In genomic region chr10:49539320-49539885, GRCh38 we compare ENCODE assay signal across 1 cellular context.
TF ChIP-seq lines count a peak whose summit lies in the region.

No MANE protein-coding gene starts in this region.

TF ChIP-seq in GM12878, 131 proteins besides CTCF, POLR2A, EP300 and RAD21 (continued from another document and continues in another):
- TF ChIP-seq, protein P1, sequence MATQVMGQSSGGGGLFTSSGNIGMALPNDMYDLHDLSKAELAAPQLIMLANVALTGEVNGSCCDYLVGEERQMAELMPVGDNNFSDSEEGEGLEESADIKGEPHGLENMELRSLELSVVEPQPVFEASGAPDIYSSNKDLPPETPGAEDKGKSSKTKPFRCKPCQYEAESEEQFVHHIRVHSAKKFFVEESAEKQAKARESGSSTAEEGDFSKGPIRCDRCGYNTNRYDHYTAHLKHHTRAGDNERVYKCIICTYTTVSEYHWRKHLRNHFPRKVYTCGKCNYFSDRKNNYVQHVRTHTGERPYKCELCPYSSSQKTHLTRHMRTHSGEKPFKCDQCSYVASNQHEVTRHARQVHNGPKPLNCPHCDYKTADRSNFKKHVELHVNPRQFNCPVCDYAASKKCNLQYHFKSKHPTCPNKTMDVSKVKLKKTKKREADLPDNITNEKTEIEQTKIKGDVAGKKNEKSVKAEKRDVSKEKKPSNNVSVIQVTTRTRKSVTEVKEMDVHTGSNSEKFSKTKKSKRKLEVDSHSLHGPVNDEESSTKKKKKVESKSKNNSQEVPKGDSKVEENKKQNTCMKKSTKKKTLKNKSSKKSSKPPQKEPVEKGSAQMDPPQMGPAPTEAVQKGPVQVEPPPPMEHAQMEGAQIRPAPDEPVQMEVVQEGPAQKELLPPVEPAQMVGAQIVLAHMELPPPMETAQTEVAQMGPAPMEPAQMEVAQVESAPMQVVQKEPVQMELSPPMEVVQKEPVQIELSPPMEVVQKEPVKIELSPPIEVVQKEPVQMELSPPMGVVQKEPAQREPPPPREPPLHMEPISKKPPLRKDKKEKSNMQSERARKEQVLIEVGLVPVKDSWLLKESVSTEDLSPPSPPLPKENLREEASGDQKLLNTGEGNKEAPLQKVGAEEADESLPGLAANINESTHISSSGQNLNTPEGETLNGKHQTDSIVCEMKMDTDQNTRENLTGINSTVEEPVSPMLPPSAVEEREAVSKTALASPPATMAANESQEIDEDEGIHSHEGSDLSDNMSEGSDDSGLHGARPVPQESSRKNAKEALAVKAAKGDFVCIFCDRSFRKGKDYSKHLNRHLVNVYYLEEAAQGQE (IDR thresholded peaks at IDR 0.05; ENCODE audit: low read depth, low read length) = no peak
- TF ChIP-seq CHD1 (IDR thresholded peaks at IDR 0.05; ENCODE audit: low read depth, low read length) = no peak
- TF ChIP-seq NFIC (IDR thresholded peaks at IDR 0.05; ENCODE audit: low read depth, low read length) = no peak
- TF ChIP-seq, protein P2, sequence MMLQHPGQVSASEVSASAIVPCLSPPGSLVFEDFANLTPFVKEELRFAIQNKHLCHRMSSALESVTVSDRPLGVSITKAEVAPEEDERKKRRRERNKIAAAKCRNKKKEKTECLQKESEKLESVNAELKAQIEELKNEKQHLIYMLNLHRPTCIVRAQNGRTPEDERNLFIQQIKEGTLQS (IDR thresholded peaks at IDR 0.05; ENCODE audit: borderline replicate concordance, extremely low read depth, low read depth, low read length) = no peak
- no peak for TF ChIP-seq KLF5 (IDR thresholded peaks at IDR 0.05; ENCODE audit: partially characterized antibody)
- TF ChIP-seq, protein P3, sequence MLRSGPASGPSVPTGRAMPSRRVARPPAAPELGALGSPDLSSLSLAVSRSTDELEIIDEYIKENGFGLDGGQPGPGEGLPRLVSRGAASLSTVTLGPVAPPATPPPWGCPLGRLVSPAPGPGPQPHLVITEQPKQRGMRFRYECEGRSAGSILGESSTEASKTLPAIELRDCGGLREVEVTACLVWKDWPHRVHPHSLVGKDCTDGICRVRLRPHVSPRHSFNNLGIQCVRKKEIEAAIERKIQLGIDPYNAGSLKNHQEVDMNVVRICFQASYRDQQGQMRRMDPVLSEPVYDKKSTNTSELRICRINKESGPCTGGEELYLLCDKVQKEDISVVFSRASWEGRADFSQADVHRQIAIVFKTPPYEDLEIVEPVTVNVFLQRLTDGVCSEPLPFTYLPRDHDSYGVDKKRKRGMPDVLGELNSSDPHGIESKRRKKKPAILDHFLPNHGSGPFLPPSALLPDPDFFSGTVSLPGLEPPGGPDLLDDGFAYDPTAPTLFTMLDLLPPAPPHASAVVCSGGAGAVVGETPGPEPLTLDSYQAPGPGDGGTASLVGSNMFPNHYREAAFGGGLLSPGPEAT (IDR thresholded peaks at IDR 0.05; ENCODE audit: low read depth) = no peak; the same call in 1 of the 2 replicates
- TF ChIP-seq FOXK2 (IDR thresholded peaks at IDR 0.05) = peak; percentile 24; the same call in 1 of the 2 replicates
- peak; percentile 33 for TF ChIP-seq RELA (IDR thresholded peaks at IDR 0.05; ENCODE audit: borderline replicate concordance, partially characterized antibody)
- TF ChIP-seq CREB1 (IDR thresholded peaks at IDR 0.05; ENCODE audit: low read depth) = 0 out of 2 replicates have a peak, but pooled peaks have one; percentile 18
- peak; percentile 30; the same call in 1 of the 2 replicates for TF ChIP-seq MTA2 (IDR thresholded peaks at IDR 0.05; ENCODE audit: low read depth)
- 0 out of 2 replicates have a peak, but pooled peaks have one; percentile 27 for TF ChIP-seq TCF12 (IDR thresholded peaks at IDR 0.05; ENCODE audit: low read depth, low read length)
- TF ChIP-seq POLR2AphosphoS5 (IDR thresholded peaks at IDR 0.05; ENCODE audit: low read length) = peak; percentile 10; the same call in 1 of the 2 replicates
- no peak for TF ChIP-seq IKZF1 (conservative IDR thresholded peaks at IDR 0.05)
- no peak for TF ChIP-seq RCOR1 (conservative IDR thresholded peaks at IDR 0.05; ENCODE audit: low read depth, low read length)
- TF ChIP-seq YY1 (IDR thresholded peaks at IDR 0.05; ENCODE audit: low read depth, low read length) = no peak
- no peak for TF ChIP-seq IRF3 (IDR thresholded peaks at IDR 0.05)
- TF ChIP-seq, protein P4, sequence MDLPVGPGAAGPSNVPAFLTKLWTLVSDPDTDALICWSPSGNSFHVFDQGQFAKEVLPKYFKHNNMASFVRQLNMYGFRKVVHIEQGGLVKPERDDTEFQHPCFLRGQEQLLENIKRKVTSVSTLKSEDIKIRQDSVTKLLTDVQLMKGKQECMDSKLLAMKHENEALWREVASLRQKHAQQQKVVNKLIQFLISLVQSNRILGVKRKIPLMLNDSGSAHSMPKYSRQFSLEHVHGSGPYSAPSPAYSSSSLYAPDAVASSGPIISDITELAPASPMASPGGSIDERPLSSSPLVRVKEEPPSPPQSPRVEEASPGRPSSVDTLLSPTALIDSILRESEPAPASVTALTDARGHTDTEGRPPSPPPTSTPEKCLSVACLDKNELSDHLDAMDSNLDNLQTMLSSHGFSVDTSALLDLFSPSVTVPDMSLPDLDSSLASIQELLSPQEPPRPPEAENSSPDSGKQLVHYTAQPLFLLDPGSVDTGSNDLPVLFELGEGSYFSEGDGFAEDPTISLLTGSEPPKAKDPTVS (IDR thresholded peaks at IDR 0.05; ENCODE audit: low read depth, low read length) = no peak
- no peak; a peak in 2 of 4 replicates for TF ChIP-seq IKZF2 (IDR thresholded peaks at IDR 0.05)
- no peak for TF ChIP-seq TARDBP (IDR thresholded peaks at IDR 0.05; ENCODE audit: borderline replicate concordance)
- no peak for TF ChIP-seq CBFB (IDR thresholded peaks at IDR 0.05; ENCODE audit: low read depth)
- TF ChIP-seq, protein P5, sequence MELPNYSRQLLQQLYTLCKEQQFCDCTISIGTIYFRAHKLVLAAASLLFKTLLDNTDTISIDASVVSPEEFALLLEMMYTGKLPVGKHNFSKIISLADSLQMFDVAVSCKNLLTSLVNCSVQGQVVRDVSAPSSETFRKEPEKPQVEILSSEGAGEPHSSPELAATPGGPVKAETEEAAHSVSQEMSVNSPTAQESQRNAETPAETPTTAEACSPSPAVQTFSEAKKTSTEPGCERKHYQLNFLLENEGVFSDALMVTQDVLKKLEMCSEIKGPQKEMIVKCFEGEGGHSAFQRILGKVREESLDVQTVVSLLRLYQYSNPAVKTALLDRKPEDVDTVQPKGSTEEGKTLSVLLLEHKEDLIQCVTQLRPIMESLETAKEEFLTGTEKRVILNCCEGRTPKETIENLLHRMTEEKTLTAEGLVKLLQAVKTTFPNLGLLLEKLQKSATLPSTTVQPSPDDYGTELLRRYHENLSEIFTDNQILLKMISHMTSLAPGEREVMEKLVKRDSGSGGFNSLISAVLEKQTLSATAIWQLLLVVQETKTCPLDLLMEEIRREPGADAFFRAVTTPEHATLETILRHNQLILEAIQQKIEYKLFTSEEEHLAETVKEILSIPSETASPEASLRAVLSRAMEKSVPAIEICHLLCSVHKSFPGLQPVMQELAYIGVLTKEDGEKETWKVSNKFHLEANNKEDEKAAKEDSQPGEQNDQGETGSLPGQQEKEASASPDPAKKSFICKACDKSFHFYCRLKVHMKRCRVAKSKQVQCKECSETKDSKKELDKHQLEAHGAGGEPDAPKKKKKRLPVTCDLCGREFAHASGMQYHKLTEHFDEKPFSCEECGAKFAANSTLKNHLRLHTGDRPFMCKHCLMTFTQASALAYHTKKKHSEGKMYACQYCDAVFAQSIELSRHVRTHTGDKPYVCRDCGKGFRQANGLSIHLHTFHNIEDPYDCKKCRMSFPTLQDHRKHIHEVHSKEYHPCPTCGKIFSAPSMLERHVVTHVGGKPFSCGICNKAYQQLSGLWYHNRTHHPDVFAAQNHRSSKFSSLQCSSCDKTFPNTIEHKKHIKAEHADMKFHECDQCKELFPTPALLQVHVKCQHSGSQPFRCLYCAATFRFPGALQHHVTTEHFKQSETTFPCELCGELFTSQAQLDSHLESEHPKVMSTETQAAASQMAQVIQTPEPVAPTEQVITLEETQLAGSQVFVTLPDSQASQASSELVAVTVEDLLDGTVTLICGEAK (IDR thresholded peaks at IDR 0.05; ENCODE audit: borderline replicate concordance) = 0 out of 2 replicates have a peak, but pooled peaks have one; percentile 28
- TF ChIP-seq USF1 (IDR thresholded peaks at IDR 0.05; ENCODE audit: borderline replicate concordance, extremely low read length, insufficient read depth, low read depth, low read length) = no peak
- TF ChIP-seq YBX1 (IDR thresholded peaks at IDR 0.05) = no peak
- no peak for TF ChIP-seq LARP7 (IDR thresholded peaks at IDR 0.05)
- TF ChIP-seq TBL1XR1 (IDR thresholded peaks at IDR 0.05; ENCODE audit: low read depth, low read length) = no peak
- no peak for TF ChIP-seq ZBTB33 (IDR thresholded peaks at IDR 0.05)
- no peak for TF ChIP-seq ETV6 (conservative IDR thresholded peaks at IDR 0.05 in 1 of 2, IDR thresholded peaks at IDR 0.05 in 1 of 2; ENCODE audit: borderline replicate concordance in 1 of 2, low read depth in 1 of 2)
- peak; percentile 47 for TF ChIP-seq MLLT1 (IDR thresholded peaks at IDR 0.05)
- no peak for TF ChIP-seq CBX5 (IDR thresholded peaks at IDR 0.05; ENCODE audit: low read depth)
- TF ChIP-seq SREBF2 (IDR thresholded peaks at IDR 0.05; ENCODE audit: low read length) = no peak
- TF ChIP-seq TAF1 (IDR thresholded peaks at IDR 0.05; ENCODE audit: borderline replicate concordance, low read depth, low read length) = no peak
- TF ChIP-seq, protein P6, sequence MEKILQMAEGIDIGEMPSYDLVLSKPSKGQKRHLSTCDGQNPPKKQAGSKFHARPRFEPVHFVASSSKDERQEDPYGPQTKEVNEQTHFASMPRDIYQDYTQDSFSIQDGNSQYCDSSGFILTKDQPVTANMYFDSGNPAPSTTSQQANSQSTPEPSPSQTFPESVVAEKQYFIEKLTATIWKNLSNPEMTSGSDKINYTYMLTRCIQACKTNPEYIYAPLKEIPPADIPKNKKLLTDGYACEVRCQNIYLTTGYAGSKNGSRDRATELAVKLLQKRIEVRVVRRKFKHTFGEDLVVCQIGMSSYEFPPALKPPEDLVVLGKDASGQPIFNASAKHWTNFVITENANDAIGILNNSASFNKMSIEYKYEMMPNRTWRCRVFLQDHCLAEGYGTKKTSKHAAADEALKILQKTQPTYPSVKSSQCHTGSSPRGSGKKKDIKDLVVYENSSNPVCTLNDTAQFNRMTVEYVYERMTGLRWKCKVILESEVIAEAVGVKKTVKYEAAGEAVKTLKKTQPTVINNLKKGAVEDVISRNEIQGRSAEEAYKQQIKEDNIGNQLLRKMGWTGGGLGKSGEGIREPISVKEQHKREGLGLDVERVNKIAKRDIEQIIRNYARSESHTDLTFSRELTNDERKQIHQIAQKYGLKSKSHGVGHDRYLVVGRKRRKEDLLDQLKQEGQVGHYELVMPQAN (conservative IDR thresholded peaks at IDR 0.05) = peak; percentile 5
- TF ChIP-seq STAT1 (conservative IDR thresholded peaks at IDR 0.05) = no peak
- TF ChIP-seq, protein P7, sequence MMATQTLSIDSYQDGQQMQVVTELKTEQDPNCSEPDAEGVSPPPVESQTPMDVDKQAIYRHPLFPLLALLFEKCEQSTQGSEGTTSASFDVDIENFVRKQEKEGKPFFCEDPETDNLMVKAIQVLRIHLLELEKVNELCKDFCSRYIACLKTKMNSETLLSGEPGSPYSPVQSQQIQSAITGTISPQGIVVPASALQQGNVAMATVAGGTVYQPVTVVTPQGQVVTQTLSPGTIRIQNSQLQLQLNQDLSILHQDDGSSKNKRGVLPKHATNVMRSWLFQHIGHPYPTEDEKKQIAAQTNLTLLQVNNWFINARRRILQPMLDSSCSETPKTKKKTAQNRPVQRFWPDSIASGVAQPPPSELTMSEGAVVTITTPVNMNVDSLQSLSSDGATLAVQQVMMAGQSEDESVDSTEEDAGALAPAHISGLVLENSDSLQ (IDR thresholded peaks at IDR 0.05) = no peak
- no peak for TF ChIP-seq ELK1 (IDR thresholded peaks at IDR 0.05; ENCODE audit: low read depth, low read length)
- no peak for TF ChIP-seq BMI1 (IDR thresholded peaks at IDR 0.05; ENCODE audit: borderline replicate concordance)
- TF ChIP-seq ZNF384 (IDR thresholded peaks at IDR 0.05; ENCODE audit: borderline replicate concordance, low read depth, low read length) = no peak
